In the genomic region with DNA sequence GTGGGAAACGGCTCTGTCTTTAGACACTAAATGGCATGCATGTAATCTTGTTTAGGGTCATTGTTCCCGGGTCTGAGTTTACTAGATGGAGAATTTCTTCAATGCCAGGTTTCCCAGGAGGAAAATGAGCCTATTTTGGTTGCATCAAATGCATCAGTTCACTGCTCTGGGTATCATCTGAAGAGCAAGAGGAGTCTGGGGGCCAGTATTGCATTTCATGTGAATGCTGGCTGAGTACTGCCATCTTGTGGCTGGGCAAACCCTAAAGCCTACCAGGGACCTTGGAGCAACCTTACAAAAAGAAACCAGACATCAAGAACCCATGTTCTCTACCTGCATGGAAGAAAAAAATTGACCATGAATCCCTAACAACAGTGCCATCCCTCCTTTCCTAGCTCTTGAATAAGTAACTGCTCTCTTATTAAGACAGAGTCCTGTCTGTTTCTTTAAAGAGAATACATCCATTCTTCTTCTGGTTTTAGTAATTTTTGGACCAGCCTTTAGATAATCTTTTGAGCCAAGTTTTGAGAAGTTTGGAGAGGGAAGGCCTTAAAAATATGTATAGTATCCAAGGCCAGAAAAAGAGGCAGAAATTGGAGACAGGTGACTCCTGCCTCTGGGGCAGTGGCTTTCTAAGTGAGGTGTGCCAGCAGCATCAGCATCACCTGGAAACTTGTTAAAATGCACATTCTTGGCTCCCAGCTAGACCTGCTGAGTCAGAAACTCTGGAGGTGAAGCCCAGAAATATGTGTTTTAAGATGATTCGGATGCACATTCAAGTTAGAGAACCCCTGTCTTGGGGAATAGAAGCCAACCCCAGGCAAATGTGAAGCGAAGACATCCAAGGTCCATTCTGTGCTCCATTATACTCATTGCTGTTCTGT, we compare ENCODE assay signal across 7 cellular contexts.
A peak's percentile ranks its signal among the peaks of the same experiment; 100 is the strongest.
DNase-seq lines count a peak whose midpoint lies in the region; FAIRE-seq and TF ChIP-seq lines count a peak whose summit lies in the region.

No MANE protein-coding gene starts in this region.

- H3K4me3 Mint-ChIP-seq in T-helper 1 cell treated with Interleukin-12 subunit alpha and Interleukin-12 subunit beta and Interleukin-4 antibody, amounts not matched to agents 30 μg/mL and 1 μg/mL, for 36 hours: no peak overlapping the region
- H3K4me3 Mint-ChIP-seq in astrocyte (ENCODE audit: unreplicated experiment): no peak overlapping the region

- no peaks in the 10 kb centered on the region for H3K9me3 Mint-ChIP-seq in T-helper 1 cell treated with Interleukin-12 subunit alpha and Interleukin-12 subunit beta and Interleukin-4 antibody, amounts not matched to agents 30 μg/mL and 1 μg/mL, for 36 hours
- H3K9me3 Mint-ChIP-seq in astrocyte (ENCODE audit: unreplicated experiment): no peaks in the 10 kb centered on the region

- H3K9me3 ChIP-seq in astrocyte (ENCODE audit: insufficient read depth, low read depth, low read length): no peaks in the 10 kb centered on the region

- H3K36me3 ChIP-seq in astrocyte (ENCODE audit: insufficient read depth, low read length): no peaks in the 10 kb centered on the region

- H3K27ac ChIP-seq in astrocyte (ENCODE audit: low read depth, low read length): no peak overlapping the region

- no peaks in the 10 kb centered on the region for H3K79me2 ChIP-seq in astrocyte (ENCODE audit: insufficient read depth, low read length)

- peak; percentile 62 for FAIRE-seq in GM12892 (lab: Jason Lieb, UNC)
- FAIRE-seq in astrocyte (lab: Jason Lieb, UNC): no peak

- no peak for DNase-seq in GM12892 (ENCODE audit: insufficient read length)
- DNase-seq in NCI-H1092 treated with DMSO at 0.1 percent for 48 hours (lab: John Stamatoyannopoulos, UW): peak; percentile 60
- peak; percentile 19 for DNase-seq in astrocyte (ENCODE audit: low read depth)
- peak; percentile 78 for DNase-seq in inferior parietal cortex (ENCODE audit: extremely low spot score)
- DNase-seq in stimulated activated CD4-positive, alpha-beta T cell treated with anti-CD3 and anti-CD28 coated beads, Interleukin-4, amount 100 ng/mL, for 24 hours: peak; percentile 81
- no peak for DNase-seq in GOT3 (lab: John Stamatoyannopoulos, UW)

- H3K4me3 ChIP-seq in astrocyte (ENCODE audit: insufficient read depth, low read depth, low read length): no peak overlapping the region

- peaks cover 5% of the 10 kb centered on the region for H3K36me3 Mint-ChIP-seq in T-helper 1 cell treated with Interleukin-12 subunit alpha and Interleukin-12 subunit beta and Interleukin-4 antibody, amounts not matched to agents 30 μg/mL and 1 μg/mL, for 36 hours (ENCODE audit: low read depth)
- H3K36me3 Mint-ChIP-seq in astrocyte (ENCODE audit: low read depth, unreplicated experiment): no peaks in the 10 kb centered on the region

- no peaks in the 10 kb centered on the region for H3K27me3 ChIP-seq in astrocyte (ENCODE audit: insufficient read depth, low read length)

- H4K20me1 ChIP-seq in astrocyte (ENCODE audit: insufficient read depth, low read length): no peaks in the 10 kb centered on the region

- peak overlapping the region; percentile 12 for H3K27ac Mint-ChIP-seq in T-helper 1 cell treated with Interleukin-12 subunit alpha and Interleukin-12 subunit beta and Interleukin-4 antibody, amounts not matched to agents 30 μg/mL and 1 μg/mL, for 36 hours
- no peak overlapping the region for H3K27ac Mint-ChIP-seq in astrocyte (ENCODE audit: unreplicated experiment)

- no peak for TF ChIP-seq POLR2A in GM12892 (IDR thresholded peaks at IDR 0.05; ENCODE audit: low read depth, low read length)

- H3K4me1 ChIP-seq in astrocyte (ENCODE audit: insufficient read depth, low read length): no peaks in the 10 kb centered on the region

- peaks cover 74% of the 10 kb centered on the region for H3K4me1 Mint-ChIP-seq in T-helper 1 cell treated with Interleukin-12 subunit alpha and Interleukin-12 subunit beta and Interleukin-4 antibody, amounts not matched to agents 30 μg/mL and 1 μg/mL, for 36 hours (ENCODE audit: low read depth)
- H3K4me1 Mint-ChIP-seq in astrocyte (ENCODE audit: low read depth, unreplicated experiment): peaks cover 5% of the 10 kb centered on the region

- H2AFZ ChIP-seq in astrocyte (ENCODE audit: low read depth, low read length): no peak overlapping the region

- no peaks in the 10 kb centered on the region for H3K27me3 Mint-ChIP-seq in T-helper 1 cell treated with Interleukin-12 subunit alpha and Interleukin-12 subunit beta and Interleukin-4 antibody, amounts not matched to agents 30 μg/mL and 1 μg/mL, for 36 hours (ENCODE audit: low read depth)
- H3K27me3 Mint-ChIP-seq in astrocyte (ENCODE audit: low read depth, unreplicated experiment): peaks cover 8% of the 10 kb centered on the region

- H3K9ac ChIP-seq in astrocyte (ENCODE audit: low read length): no peak overlapping the region

- no peak overlapping the region for H3K4me2 ChIP-seq in astrocyte (ENCODE audit: low read length)

- peak; percentile 60 for TF ChIP-seq CTCF in astrocyte (IDR thresholded peaks at IDR 0.05; ENCODE audit: insufficient read depth, low read depth, low read length)

Comparison
In these comparisons a context has a peak if more than half of its experiments do, and no peak if none do; other contexts are left out.
1. DNase-seq: peak in NCI-H1092 treated with DMSO at 0.1 percent for 48 hours (single experiment), astrocyte (single experiment), inferior parietal cortex (single experiment) and stimulated activated CD4-positive, alpha-beta T cell treated with anti-CD3 and anti-CD28 coated beads, Interleukin-4, amount 100 ng/mL, for 24 hours (single experiment); none in GM12892 (single experiment) and GOT3 (single experiment).